3 cellular contexts compared by ENCODE assay signal in genomic region chr3:95319921-95320494, GRCh38.
TF ChIP-seq lines count a peak whose summit lies in the region.

No MANE protein-coding gene starts in this region.

TF ChIP-seq in SK-N-SH, 30 proteins besides CTCF, POLR2A, EP300 and RAD21 (continued from another document):
- TF ChIP-seq MAX (IDR thresholded peaks at IDR 0.05; ENCODE audit: low read depth): no peak
- TF ChIP-seq ZBTB33 (IDR thresholded peaks at IDR 0.05; ENCODE audit: borderline replicate concordance, low read depth): no peak
- TF ChIP-seq FOXM1 (IDR thresholded peaks at IDR 0.05; ENCODE audit: low read depth): no peak
- TF ChIP-seq EZH2phosphoT487 (IDR thresholded peaks at IDR 0.05; ENCODE audit: borderline replicate concordance, low read depth): no peak
- TF ChIP-seq FOSL2 (IDR thresholded peaks at IDR 0.05; ENCODE audit: borderline replicate concordance, low read depth): no peak
- no peak for TF ChIP-seq GABPA (IDR thresholded peaks at IDR 0.05; ENCODE audit: low read depth)
- no peak for TF ChIP-seq SIN3A (IDR thresholded peaks at IDR 0.05; ENCODE audit: borderline replicate concordance, low read depth, low read length)
TF ChIP-seq in SK-N-SH: peak in this region for 0.

TF ChIP-seq in SK-N-SH treated with all-trans-retinoic acid at 6 μM for 48 hours, 23 proteins besides CTCF, POLR2A, EP300 and RAD21 (continued from another document):
- TF ChIP-seq PATZ1 (CRISPR knock-in tag; IDR thresholded peaks at IDR 0.05; ENCODE audit: borderline replicate concordance) (no peak), OSR1 (CRISPR knock-in tag; IDR thresholded peaks at IDR 0.05) (no peak), ZNF70 (CRISPR knock-in tag; IDR thresholded peaks at IDR 0.05) (no peak), TOX (CRISPR knock-in tag; IDR thresholded peaks at IDR 0.05; ENCODE audit: borderline replicate concordance) (no peak), ZFP3 (CRISPR knock-in tag; IDR thresholded peaks at IDR 0.05) (no peak), TCF4 (CRISPR knock-in tag; IDR thresholded peaks at IDR 0.05; ENCODE audit: borderline replicate concordance) (no peak), PPARA (CRISPR knock-in tag; IDR thresholded peaks at IDR 0.05; ENCODE audit: borderline replicate concordance) (no peak), RARB (CRISPR knock-in tag; IDR thresholded peaks at IDR 0.05) (no peak), ISL1 (CRISPR knock-in tag; IDR thresholded peaks at IDR 0.05) (no peak), TSHZ2 (CRISPR knock-in tag; IDR thresholded peaks at IDR 0.05) (no peak), CREB5 (CRISPR knock-in tag; IDR thresholded peaks at IDR 0.05; ENCODE audit: low read depth) (no peak), ZFP30 (CRISPR knock-in tag; IDR thresholded peaks at IDR 0.05) (no peak), POU6F1 (CRISPR knock-in tag; IDR thresholded peaks at IDR 0.05; ENCODE audit: borderline replicate concordance, low read depth) (no peak), ESRRG (CRISPR knock-in tag; IDR thresholded peaks at IDR 0.05) (no peak), ARNTL (CRISPR knock-in tag; IDR thresholded peaks at IDR 0.05; ENCODE audit: borderline replicate concordance, low read depth) (no peak), CSRNP3 (CRISPR knock-in tag; IDR thresholded peaks at IDR 0.05) (no peak), GLIS3 (CRISPR knock-in tag; IDR thresholded peaks at IDR 0.05) (no peak), ZNF565 (CRISPR knock-in tag; conservative IDR thresholded peaks at IDR 0.05; ENCODE audit: low read depth) (no peak)

TF ChIP-seq in GM12878, 131 proteins besides CTCF, POLR2A, EP300 and RAD21 (continued from another document):
- no peak for TF ChIP-seq RELB (IDR thresholded peaks at IDR 0.05; ENCODE audit: low read depth)
- no peak for TF ChIP-seq ZSCAN29 (IDR thresholded peaks at IDR 0.05)
- no peak for TF ChIP-seq BRCA1 (IDR thresholded peaks at IDR 0.05; ENCODE audit: low read depth, low read length)
